Comparison of ENCODE assay signal across 9 cellular contexts in genomic region chr7:20114463-20114862, GRCh38.
DNase-seq lines count a peak whose midpoint lies in the region; ATAC-seq and TF ChIP-seq lines count a peak whose summit lies in the region.
"Had no signal": no experiment of that assay in that cellular context is flagged by ENCODE, and none has a peak within 500 bp of the region (broad histone marks: within the 10 kb centered on the region; RNA-seq: fewer than 3 reads in every experiment).

No MANE protein-coding gene starts in this region.

- 45 to 74% methylated on average over 2 of the region's 2 CpGs for WGBS in sigmoid colon, 2 donors

- H3K9me3 Mint-ChIP-seq in stimulated activated memory B cell treated with anti-CD40 and anti-IgM and Interleukin-4, amounts not matched to agents 10 μg/mL and 1 μg/mL and 100 μg/mL, for 72 hours: no peaks in the 10 kb centered on the region

- H3K36me3 ChIP-seq in adipocyte (ENCODE audit: control insufficient read depth, insufficient read depth, low read length, severe bottlenecking) (no peaks in the 10 kb centered on the region), sigmoid colon (no peaks in the 10 kb centered on the region)
- H3K36me3 ChIP-seq: ascending aorta had no signal

- H3K27me3 Mint-ChIP-seq in stimulated activated memory B cell treated with anti-CD40 and anti-IgM and Interleukin-4, amounts not matched to agents 10 μg/mL and 1 μg/mL and 100 μg/mL, for 72 hours: no peaks in the 10 kb centered on the region

- peak; percentile 84 for ATAC-seq in GM21360 (IDR thresholded peaks at IDR 0.05; ENCODE audit: unreplicated experiment)
- ATAC-seq in HG03469 (IDR thresholded peaks at IDR 0.05; ENCODE audit: unreplicated experiment): peak; percentile 85
- peak; percentile 92 for ATAC-seq in stimulated activated memory B cell treated with anti-CD40 and anti-IgM and Interleukin-4, amounts not matched to agents 10 μg/mL and 1 μg/mL and 100 μg/mL, for 72 hours

- peaks cover 21% of the 10 kb centered on the region for H3K4me1 Mint-ChIP-seq in stimulated activated memory B cell treated with anti-CD40 and anti-IgM and Interleukin-4, amounts not matched to agents 10 μg/mL and 1 μg/mL and 100 μg/mL, for 72 hours

- peaks cover 22% of the 10 kb centered on the region for H3K4me1 ChIP-seq in adipocyte (ENCODE audit: control insufficient read depth, insufficient read depth, low read length)
- H3K4me1 ChIP-seq in sigmoid colon: peaks cover 0 to 23% (median 9%) of the 10 kb centered on the region in 4 donors
- H3K4me1 ChIP-seq: ascending aorta had no signal

- no peak overlapping the region for H3K9ac ChIP-seq in adipocyte (ENCODE audit: low read length)

- DNase-seq in GM04503 (ENCODE audit: low read depth) (peak; percentile 29), adipocyte (ENCODE audit: low read depth) (peak; percentile 8), NCI-H187 (lab: John Stamatoyannopoulos, UW) (no peak), NCI-H2227 treated with DMSO at 0.1 percent for 48 hours (lab: John Stamatoyannopoulos, UW) (no peak), sigmoid colon (no peak)

- H3K27ac ChIP-seq in sigmoid colon: no peak overlapping the region
- H3K27ac ChIP-seq: ascending aorta had no signal

- no peak for TF ChIP-seq POLR2A in sigmoid colon (IDR thresholded peaks at IDR 0.05)

- H3K4me3 Mint-ChIP-seq in stimulated activated memory B cell treated with anti-CD40 and anti-IgM and Interleukin-4, amounts not matched to agents 10 μg/mL and 1 μg/mL and 100 μg/mL, for 72 hours: no peak overlapping the region

- no peaks in the 10 kb centered on the region for H3K36me3 Mint-ChIP-seq in stimulated activated memory B cell treated with anti-CD40 and anti-IgM and Interleukin-4, amounts not matched to agents 10 μg/mL and 1 μg/mL and 100 μg/mL, for 72 hours

- H3K27me3 ChIP-seq in adipocyte (replicated peaks; ENCODE audit: control insufficient read depth, insufficient read depth, low read length): no peaks in the 10 kb centered on the region
- no peaks in the 10 kb centered on the region for H3K27me3 ChIP-seq in sigmoid colon
- H3K27me3 ChIP-seq: ascending aorta had no signal

- H3K27ac Mint-ChIP-seq in stimulated activated memory B cell treated with anti-CD40 and anti-IgM and Interleukin-4, amounts not matched to agents 10 μg/mL and 1 μg/mL and 100 μg/mL, for 72 hours: no peak overlapping the region

- TF ChIP-seq EP300 in sigmoid colon (IDR thresholded peaks at IDR 0.05): no peak

- no peak overlapping the region for H3K4me3 ChIP-seq in adipocyte (ENCODE audit: low read length)
- H3K4me3 ChIP-seq in sigmoid colon: no peak overlapping the region
- H3K4me3 ChIP-seq: ascending aorta had no signal

- no peaks in the 10 kb centered on the region for H3K9me3 ChIP-seq in adipocyte (ENCODE audit: control insufficient read depth, low read length)
- H3K9me3 ChIP-seq in sigmoid colon: no peaks in the 10 kb centered on the region
- H3K9me3 ChIP-seq: ascending aorta had no signal

- intact Hi-C loops in sigmoid colon (cut with DNase I): no loop called here

- TF ChIP-seq CTCF in sigmoid colon (IDR thresholded peaks at IDR 0.05): no peak

Comparison
In these comparisons a context has a peak if more than half of its experiments do, and no peak if none do; other contexts are left out.
1. DNase-seq: peak in GM04503 (single experiment) and adipocyte (single experiment); none in NCI-H187 (0 of 2), NCI-H2227 treated with DMSO at 0.1 percent for 48 hours (single experiment) and sigmoid colon (single experiment).
2. Peak in every context shown above with its lines, with median percentiles within 50 percentile points of each other: ATAC-seq.